ENCODE assay signal across 1 cellular context in genomic region chr19:10544753-10545251, GRCh38.
TF ChIP-seq lines count a peak whose summit lies in the region.

No MANE protein-coding gene starts in this region.

TF ChIP-seq in IMR-90, 13 proteins besides CTCF, POLR2A, EP300 and RAD21 (continued from another document):
- no peak for TF ChIP-seq ELK1 (IDR thresholded peaks at IDR 0.05; ENCODE audit: borderline replicate concordance, low read depth, low read length)
- TF ChIP-seq RCOR1 (IDR thresholded peaks at IDR 0.05; ENCODE audit: insufficient replicate concordance, low read length), result no peak
- TF ChIP-seq NFE2L2 (IDR thresholded peaks at IDR 0.05; ENCODE audit: low read depth, low read length), result no peak
